ENCODE assay signal across 22 cellular contexts in genomic region chr4:109015413-109015810, GRCh38.
DNase-seq lines count a peak whose midpoint lies in the region; ATAC-seq, FAIRE-seq and TF ChIP-seq lines count a peak whose summit lies in the region.
"Had no signal": no experiment of that assay in that cellular context is flagged by ENCODE, and none has a peak within 500 bp of the region (broad histone marks: within the 10 kb centered on the region; RNA-seq: fewer than 3 reads in every experiment).

No MANE protein-coding gene starts in this region.

- no peak overlapping the region for H3K4me3 ChIP-seq in astrocyte (ENCODE audit: insufficient read depth, low read depth, low read length)
- H3K4me3 ChIP-seq in choroid plexus epithelial cell (ENCODE audit: low read depth, low read length) = no peak overlapping the region
- no peak overlapping the region for H3K4me3 ChIP-seq in transverse colon
- H3K4me3 ChIP-seq: BLaER1 treated with 17β-estradiol and CSF1 and Interleukin-3, amounts not matched to agents 10 nM and 100 nM; GM12878 had no signal

- no peaks in the 10 kb centered on the region for H3K36me3 Mint-ChIP-seq in astrocyte (ENCODE audit: low read depth, unreplicated experiment)
- H3K36me3 Mint-ChIP-seq: CD8-positive, alpha-beta T cell had no signal

- TF ChIP-seq POLR2A in transverse colon (IDR thresholded peaks at IDR 0.05) = no peak

- H3K9me3 Mint-ChIP-seq in astrocyte (ENCODE audit: unreplicated experiment) = peaks cover 4% of the 10 kb centered on the region
- H3K9me3 Mint-ChIP-seq in stimulated activated naive CD8-positive, alpha-beta T cell treated with anti-CD3 and anti-CD28 coated beads, Interleukin-15, amount 100 ng/mL, for 72 hours = no peaks in the 10 kb centered on the region
- H3K9me3 Mint-ChIP-seq: CD8-positive, alpha-beta T cell had no signal

- H3K9me3 ChIP-seq in astrocyte (ENCODE audit: insufficient read depth, low read depth, low read length) (no peaks in the 10 kb centered on the region), transverse colon (no peaks in the 10 kb centered on the region)

- H4K20me1 ChIP-seq in astrocyte (ENCODE audit: insufficient read depth, low read length) = no peaks in the 10 kb centered on the region
- H4K20me1 ChIP-seq: BLaER1 treated with 17β-estradiol and CSF1 and Interleukin-3, amounts not matched to agents 10 nM and 100 nM had no signal

- intact Hi-C loops in transverse colon (cut with DNase I; ENCODE audit: low total_unique reads) = no loop called here

- H3K79me2 ChIP-seq in astrocyte (ENCODE audit: insufficient read depth, low read length) = no peaks in the 10 kb centered on the region

- H3K27me3 Mint-ChIP-seq in astrocyte (ENCODE audit: low read depth, unreplicated experiment) = no peaks in the 10 kb centered on the region
- peaks cover 6% of the 10 kb centered on the region for H3K27me3 Mint-ChIP-seq in stimulated activated naive CD8-positive, alpha-beta T cell treated with anti-CD3 and anti-CD28 coated beads, Interleukin-15, amount 100 ng/mL, for 72 hours
- H3K27me3 Mint-ChIP-seq: B cell had no signal

- no peak overlapping the region for H3K4me2 ChIP-seq in astrocyte (ENCODE audit: low read length)
- H3K4me2 ChIP-seq: BLaER1 treated with 17β-estradiol and CSF1 and Interleukin-3, amounts not matched to agents 10 nM and 100 nM had no signal

- in situ Hi-C loops in transverse colon (cut with MboI; ENCODE audit: low pct_ligation_motif_present in 1 of 4, low pct_unique_long_range_greater_than_20kb in 1 of 4, low sequenced_read_pairs in 3 of 4) = no loop called here

- peaks cover 14% of the 10 kb centered on the region for H3K4me1 Mint-ChIP-seq in astrocyte (ENCODE audit: low read depth, unreplicated experiment)
- H3K4me1 Mint-ChIP-seq in stimulated activated naive CD8-positive, alpha-beta T cell treated with anti-CD3 and anti-CD28 coated beads, Interleukin-15, amount 100 ng/mL, for 72 hours = no peaks in the 10 kb centered on the region
- H3K4me1 Mint-ChIP-seq: B cell had no signal

- no peak overlapping the region for H3K4me3 Mint-ChIP-seq in astrocyte (ENCODE audit: unreplicated experiment)
- H3K4me3 Mint-ChIP-seq in stimulated activated naive CD8-positive, alpha-beta T cell treated with anti-CD3 and anti-CD28 coated beads, Interleukin-15, amount 100 ng/mL, for 72 hours = no peak overlapping the region
- H3K4me3 Mint-ChIP-seq: B cell; CD8-positive, alpha-beta T cell; HFFc6 had no signal

- no peaks in the 10 kb centered on the region for H3K27me3 ChIP-seq in astrocyte (ENCODE audit: insufficient read depth, low read length)
- no peaks in the 10 kb centered on the region for H3K27me3 ChIP-seq in transverse colon
- H3K27me3 ChIP-seq: BLaER1 treated with 17β-estradiol and CSF1 and Interleukin-3, amounts not matched to agents 10 nM and 100 nM had no signal

- no peak overlapping the region for H2AFZ ChIP-seq in astrocyte (ENCODE audit: low read depth, low read length)

- no peak for FAIRE-seq in astrocyte (lab: Jason Lieb, UNC)
- FAIRE-seq: GM12878, HTR-8/SVneo had no signal

- ATAC-seq in HG02852 (IDR thresholded peaks at IDR 0.05; ENCODE audit: unreplicated experiment) = no peak
- no peak for ATAC-seq in stimulated activated naive CD8-positive, alpha-beta T cell treated with anti-CD3 and anti-CD28 coated beads, Interleukin-15, amount 100 ng/mL, for 72 hours
- ATAC-seq: CD8-positive, alpha-beta T cell; GM12878; HCT116 had no signal

- 32 to 86% methylated on average over 2 of the region's 2 CpGs for WGBS in transverse colon (ENCODE audit: low coverage in 1 of 2), 2 donors

- H3K27ac ChIP-seq in astrocyte (ENCODE audit: low read depth, low read length) (no peak overlapping the region), transverse colon (no peak overlapping the region)
- H3K27ac ChIP-seq: BLaER1 treated with 17β-estradiol and CSF1 and Interleukin-3, amounts not matched to agents 10 nM and 100 nM had no signal

- H3K9ac ChIP-seq in astrocyte (ENCODE audit: low read length) = no peak overlapping the region
- H3K9ac ChIP-seq: BLaER1 treated with 17β-estradiol and CSF1 and Interleukin-3, amounts not matched to agents 10 nM and 100 nM had no signal

- DNase-seq in astrocyte (ENCODE audit: low read depth) (peak; percentile 26), choroid plexus epithelial cell (ENCODE audit: low read depth) (peak; percentile 73), kidney tubule cell (ENCODE audit: low spot score) (peak; percentile 15), renal cortical epithelial cell (ENCODE audit: low read depth) (peak; percentile 76), transverse colon (no peak), T1000 (lab: John Stamatoyannopoulos, UW) (no peak)
- no peak for DNase-seq in stimulated activated naive CD8-positive, alpha-beta T cell treated with anti-CD3 and anti-CD28 coated beads, Interleukin-15, amount 100 ng/mL, for 72 hours
- DNase-seq: 8988T; Calu3; CD8-positive, alpha-beta T cell; DMS53; DND-41; EL; GOT3; H7; HFFc6 had no signal

- H3K36me3 ChIP-seq in astrocyte (ENCODE audit: insufficient read depth, low read length) = no peaks in the 10 kb centered on the region
- no peaks in the 10 kb centered on the region for H3K36me3 ChIP-seq in transverse colon
- H3K36me3 ChIP-seq: BLaER1 treated with 17β-estradiol and CSF1 and Interleukin-3, amounts not matched to agents 10 nM and 100 nM had no signal

- H3K27ac Mint-ChIP-seq in astrocyte (ENCODE audit: unreplicated experiment) = no peak overlapping the region
- no peak overlapping the region for H3K27ac Mint-ChIP-seq in stimulated activated naive CD8-positive, alpha-beta T cell treated with anti-CD3 and anti-CD28 coated beads, Interleukin-15, amount 100 ng/mL, for 72 hours
- H3K27ac Mint-ChIP-seq: B cell; CD8-positive, alpha-beta T cell; HFFc6 had no signal

- TF ChIP-seq CTCF in astrocyte (IDR thresholded peaks at IDR 0.05; ENCODE audit: insufficient read depth, low read depth, low read length) (no peak), choroid plexus epithelial cell (conservative IDR thresholded peaks at IDR 0.05; ENCODE audit: low read depth, low read length) (no peak), transverse colon (IDR thresholded peaks at IDR 0.05) (no peak)

- TF ChIP-seq EP300 in transverse colon (IDR thresholded peaks at IDR 0.05; ENCODE audit: low read depth) = no peak

- H3K4me1 ChIP-seq in astrocyte (ENCODE audit: insufficient read depth, low read length) (no peaks in the 10 kb centered on the region), transverse colon (no peaks in the 10 kb centered on the region)

Comparison
In these comparisons a context has a peak if more than half of its experiments do, and no peak if none do; other contexts are left out.
1. DNase-seq: peak in astrocyte (single experiment), choroid plexus epithelial cell (single experiment), kidney tubule cell (single experiment) and renal cortical epithelial cell (single experiment); none in transverse colon (single experiment), T1000 (single experiment) and stimulated activated naive CD8-positive, alpha-beta T cell treated with anti-CD3 and anti-CD28 coated beads, Interleukin-15, amount 100 ng/mL, for 72 hours (0 of 2).